In genomic region chr12:32995623-32996022, GRCh38 we compare ENCODE assay signal across 16 cellular contexts.
DNase-seq lines count a peak whose midpoint lies in the region; ATAC-seq, FAIRE-seq and TF ChIP-seq lines count a peak whose summit lies in the region.
"Had no signal": no experiment of that assay in that cellular context is flagged by ENCODE, and none has a peak within 500 bp of the region (broad histone marks: within the 10 kb centered on the region; RNA-seq: fewer than 3 reads in every experiment).

No MANE protein-coding gene starts in this region.

- H3K27me3 Mint-ChIP-seq in activated CD4-positive, alpha-beta memory T cell treated with anti-CD3 and anti-CD28 coated beads, Interleukin-2, amount 10 ng/mL, durations not matched to agents 7 days and 5 days: no peaks in the 10 kb centered on the region
- H3K27me3 Mint-ChIP-seq: CD8-positive, alpha-beta memory T cell had no signal

- intact Hi-C loops in left lung (cut with DNase I): no loop called here

- no peak overlapping the region for H3K27ac Mint-ChIP-seq in activated CD4-positive, alpha-beta memory T cell treated with anti-CD3 and anti-CD28 coated beads, Interleukin-2, amount 10 ng/mL, durations not matched to agents 7 days and 5 days
- H3K27ac Mint-ChIP-seq: CD8-positive, alpha-beta memory T cell; HFFc6 had no signal

- H3K4me3 ChIP-seq in keratinocyte (ENCODE audit: control insufficient read depth in 2 of 3, extremely low read depth in 1 of 3, insufficient read depth in 2 of 3, low read depth in 1 of 3, low read length in 3 of 3) (no peak overlapping the region), left lung (no peak overlapping the region)

- dilution Hi-C loops in keratinocyte (cut with MboI; ENCODE audit: extremely low pct_ligation_motif_present, low sequenced_read_pairs): no loop called here

- POLR2A ChIA-PET in activated CD4-positive, alpha-beta memory T cell treated with anti-CD3 and anti-CD28 coated beads, Interleukin-2, amount 10 ng/mL, durations not matched to agents 7 days and 5 days (lab: Charles Lee): no interaction called here

- H3K36me3 Mint-ChIP-seq in activated CD4-positive, alpha-beta memory T cell treated with anti-CD3 and anti-CD28 coated beads, Interleukin-2, amount 10 ng/mL, durations not matched to agents 7 days and 5 days (ENCODE audit: low read depth): no peaks in the 10 kb centered on the region
- H3K36me3 Mint-ChIP-seq: CD8-positive, alpha-beta memory T cell had no signal

- no peaks in the 10 kb centered on the region for H3K9me1 ChIP-seq in keratinocyte (ENCODE audit: control insufficient read depth, extremely low read depth, insufficient read depth, low read length)

- no peaks in the 10 kb centered on the region for H3K27me3 ChIP-seq in keratinocyte (ENCODE audit: control insufficient read depth, extremely low read depth, insufficient read depth, low read length)
- no peaks in the 10 kb centered on the region for H3K27me3 ChIP-seq in left lung

- H3K4me3 Mint-ChIP-seq in activated CD4-positive, alpha-beta memory T cell treated with anti-CD3 and anti-CD28 coated beads, Interleukin-2, amount 10 ng/mL, durations not matched to agents 7 days and 5 days: no peak overlapping the region
- H3K4me3 Mint-ChIP-seq: CD8-positive, alpha-beta memory T cell; HFFc6 had no signal

- no peak overlapping the region for H2AFZ ChIP-seq in keratinocyte (ENCODE audit: control insufficient read depth, low read length)

- H3K4me1 ChIP-seq in keratinocyte (ENCODE audit: control insufficient read depth, extremely low read depth, insufficient read depth, low read length): no peaks in the 10 kb centered on the region
- H3K4me1 ChIP-seq in left lung: no peaks in the 10 kb centered on the region

- peak; percentile 67 for FAIRE-seq in keratinocyte (lab: Jason Lieb, UNC)

- H3K36me3 ChIP-seq in keratinocyte (ENCODE audit: control insufficient read depth in 2 of 2, extremely low read depth in 1 of 2, insufficient read depth in 2 of 2, low read length in 2 of 2) (no peaks in the 10 kb centered on the region), left lung (no peaks in the 10 kb centered on the region)

- CTCF ChIA-PET in activated CD4-positive, alpha-beta memory T cell treated with anti-CD3 and anti-CD28 coated beads, Interleukin-2, amount 10 ng/mL, durations not matched to agents 7 days and 5 days (lab: Charles Lee): no interaction called here

- H3K27ac ChIP-seq in keratinocyte (ENCODE audit: control insufficient read depth, insufficient read depth, low read length): no peak overlapping the region
- no peak overlapping the region for H3K27ac ChIP-seq in substantia nigra (ENCODE audit: low read depth, low read length, poor library complexity, severe bottlenecking)
- H3K27ac ChIP-seq in left lung: no peak overlapping the region
- H3K27ac ChIP-seq: KMS-11 had no signal

- no peaks in the 10 kb centered on the region for H3K9me3 Mint-ChIP-seq in activated CD4-positive, alpha-beta memory T cell treated with anti-CD3 and anti-CD28 coated beads, Interleukin-2, amount 10 ng/mL, durations not matched to agents 7 days and 5 days

- no peak for ATAC-seq in left lung

- H4K20me1 ChIP-seq in keratinocyte (ENCODE audit: control insufficient read depth, extremely low read depth, insufficient read depth, low read length): no peaks in the 10 kb centered on the region

- no peak overlapping the region for H3K9ac ChIP-seq in keratinocyte (ENCODE audit: control insufficient read depth, extremely low read depth, insufficient read depth, low read length)
- H3K9ac ChIP-seq: KMS-11 had no signal

- H3K4me2 ChIP-seq in keratinocyte (ENCODE audit: control insufficient read depth, extremely low read depth, insufficient read depth, low read depth, low read length): no peak overlapping the region
- H3K4me2 ChIP-seq: KMS-11 had no signal

- TF ChIP-seq CTCF in keratinocyte (optimal IDR thresholded peaks at IDR 0.05 in 1 of 3, IDR thresholded peaks at IDR 0.05 in 1 of 3, conservative IDR thresholded peaks at IDR 0.05 in 1 of 3; ENCODE audit: extremely low read depth in 1 of 3, insufficient read depth in 2 of 3, low read length in 3 of 3): no peak
- TF ChIP-seq CTCF in left lung (IDR thresholded peaks at IDR 0.05): no peak

- H3K9me3 ChIP-seq in keratinocyte (ENCODE audit: control insufficient read depth, low read depth, low read length) (no peaks in the 10 kb centered on the region), left lung (no peaks in the 10 kb centered on the region)

- no peaks in the 10 kb centered on the region for H3K4me1 Mint-ChIP-seq in activated CD4-positive, alpha-beta memory T cell treated with anti-CD3 and anti-CD28 coated beads, Interleukin-2, amount 10 ng/mL, durations not matched to agents 7 days and 5 days
- H3K4me1 Mint-ChIP-seq: CD8-positive, alpha-beta memory T cell had no signal

- DNase-seq in NCI-H226 (peak; percentile 72), amniotic epithelial cell (ENCODE audit: low read depth) (peak; percentile 57), keratinocyte (ENCODE audit: low read depth, low spot score) (no peak), substantia nigra (lab: John Stamatoyannopoulos, UW) (no peak), hepatic stellate cell (ENCODE audit: low spot score) (no peak), left lung (no peak)
- no peak for DNase-seq in activated CD4-positive, alpha-beta memory T cell treated with anti-CD3 and anti-CD28 coated beads, Interleukin-2, amount 10 ng/mL, durations not matched to agents 7 days and 5 days
- DNase-seq: ACHN; C1 segment of cervical spinal cord; CD8-positive, alpha-beta memory T cell; H7; HFFc6; NCI-H1092 treated with DMSO at 0.1 percent for 48 hours; NCI-H2081; NK-92 treated with Interleukin-12 subunit alpha and Interleukin-12 subunit beta, amount 100 ng/mL, for 24 hours had no signal

- H3K79me2 ChIP-seq in keratinocyte (ENCODE audit: control insufficient read depth, insufficient read depth, low read length): no peaks in the 10 kb centered on the region

Comparison
In these comparisons a context has a peak if more than half of its experiments do, and no peak if none do; other contexts are left out.
1. DNase-seq: peak in NCI-H226 (single experiment) and amniotic epithelial cell (single experiment); none in keratinocyte (single experiment), substantia nigra (0 of 49), activated CD4-positive, alpha-beta memory T cell treated with anti-CD3 and anti-CD28 coated beads, Interleukin-2, amount 10 ng/mL, durations not matched to agents 7 days and 5 days (single experiment), hepatic stellate cell (single experiment) and left lung (0 of 2).